ENCODE assay signal across 15 cellular contexts in the genomic region with DNA sequence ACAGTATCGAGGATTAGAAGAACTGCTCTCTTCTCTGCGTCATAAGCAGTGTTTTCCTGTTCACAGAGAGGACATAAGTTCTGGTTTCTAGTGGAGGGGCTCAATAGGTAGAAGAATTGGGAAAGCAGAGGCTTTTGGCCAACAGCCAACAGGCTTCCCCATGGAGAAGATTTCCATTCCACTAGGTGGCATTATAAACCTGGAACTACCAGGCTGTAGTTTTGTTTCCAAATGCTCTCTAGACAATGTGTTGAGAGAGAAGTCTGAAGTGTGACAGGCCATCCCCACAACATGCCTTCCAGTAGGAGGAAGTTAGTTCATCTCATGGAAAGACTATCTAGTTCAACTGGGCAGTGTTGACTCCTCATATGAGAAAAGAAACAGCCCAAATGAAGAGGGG.
DNase-seq lines count a peak whose midpoint lies in the region; ATAC-seq, FAIRE-seq and TF ChIP-seq lines count a peak whose summit lies in the region.
"Had no signal": no experiment of that assay in that cellular context is flagged by ENCODE, and none has a peak within 500 bp of the region (broad histone marks: within the 10 kb centered on the region; RNA-seq: fewer than 3 reads in every experiment).

No MANE protein-coding gene starts in this region.

- TF ChIP-seq CTCF in bronchial epithelial cell (IDR thresholded peaks at IDR 0.05; ENCODE audit: insufficient read depth, low read length, severe bottlenecking) = peak; percentile 34
- TF ChIP-seq CTCF in psoas muscle (IDR thresholded peaks at IDR 0.05) = peak; percentile 13

- DNase-seq in NCI-H524 (lab: John Stamatoyannopoulos, UW) = peak; percentile 2 to 14
- DNase-seq in NCI-H524 treated with DMSO at 0.1 percent for 48 hours (lab: John Stamatoyannopoulos, UW) = no peak
- DNase-seq in LoVo (ENCODE audit: low spot score) = peak; percentile 12
- DNase-seq in bronchial epithelial cell (ENCODE audit: low read depth) = peak; percentile 45
- DNase-seq in psoas muscle = no peak
- no peak for DNase-seq in GM19238 (ENCODE audit: insufficient read length, low spot score)
- DNase-seq in cortex of kidney (lab: John Stamatoyannopoulos, UW) = no peak
- DNase-seq in NCI-H774 (lab: John Stamatoyannopoulos, UW) = no peak
- DNase-seq: aorta, naive B cell, NCI-H1436, small intestine had no signal

- ATAC-seq in psoas muscle = peak in 3 of 4 donors; percentile 37 to 63 (median 41)

- H3K27ac ChIP-seq in psoas muscle = no peak overlapping the region
- H3K27ac ChIP-seq: tibial nerve had no signal

- FAIRE-seq in bronchial epithelial cell (lab: Jason Lieb, UNC) = no peak
- FAIRE-seq: G401.6, RCC 7860, small intestine had no signal

- intact Hi-C loops in psoas muscle (cut with DNase I) = loop anchor here (5.0 kb wide), 1 partner anchor 124 kb away; no protein-coding TSS in a partner anchor

- H3K4me3 ChIP-seq in bronchial epithelial cell (ENCODE audit: low read depth, low read length) = no peak overlapping the region
- no peak overlapping the region for H3K4me3 ChIP-seq in psoas muscle
- H3K4me3 ChIP-seq: tibial nerve had no signal

- H3K9me3 ChIP-seq in psoas muscle = no peaks in the 10 kb centered on the region

- no peaks in the 10 kb centered on the region for H3K27me3 ChIP-seq in bronchial epithelial cell (ENCODE audit: control insufficient read depth, insufficient read depth, low read length)
- no peaks in the 10 kb centered on the region for H3K27me3 ChIP-seq in psoas muscle (ENCODE audit: insufficient read depth in 3 of 3, low read length in 2 of 3)
- H3K27me3 ChIP-seq: tibial nerve had no signal

- WGBS in psoas muscle, 3 donors = 90 to 94% (median 90%) methylated on average over 2 of the region's 2 CpGs

- no peaks in the 10 kb centered on the region for H3K36me3 ChIP-seq in bronchial epithelial cell (ENCODE audit: control insufficient read depth, insufficient read depth, low read length)
- no peaks in the 10 kb centered on the region for H3K36me3 ChIP-seq in psoas muscle (ENCODE audit: insufficient read depth in 1 of 2, low read depth in 1 of 2)
- H3K36me3 ChIP-seq: tibial nerve had no signal

- no peaks in the 10 kb centered on the region for H3K4me1 ChIP-seq in psoas muscle
- H3K4me1 ChIP-seq: tibial nerve had no signal

Comparison
In these comparisons a context has a peak if more than half of its experiments do, and no peak if none do; other contexts are left out.
1. DNase-seq: peak in NCI-H524 (2 of 2), LoVo (single experiment) and bronchial epithelial cell (single experiment); none in NCI-H524 treated with DMSO at 0.1 percent for 48 hours (single experiment), psoas muscle (0 of 2), GM19238 (single experiment), cortex of kidney (single experiment) and NCI-H774 (single experiment).